In genomic region chrX:39822133-39822748, GRCh38 we compare ENCODE assay signal across 17 cellular contexts.
DNase-seq lines count a peak whose midpoint lies in the region; ATAC-seq and TF ChIP-seq lines count a peak whose summit lies in the region.
"Had no signal": no experiment of that assay in that cellular context is flagged by ENCODE, and none has a peak within 500 bp of the region (broad histone marks: within the 10 kb centered on the region; RNA-seq: fewer than 3 reads in every experiment).

No MANE protein-coding gene starts in this region.

- H3K9me3 ChIP-seq in spleen (peaks cover 0 to 6% (median 0%) of the 10 kb centered on the region in 8 donors), MG63 (no peaks in the 10 kb centered on the region)
- H3K9me3 ChIP-seq: adrenal gland, ovary, upper lobe of right lung had no signal

- H3K4me3 ChIP-seq in spleen, result no peak overlapping the region
- H3K4me3 ChIP-seq in MG63, result no peak overlapping the region

- peaks cover 9% of the 10 kb centered on the region for H3K4me1 Mint-ChIP-seq in activated CD8-positive, alpha-beta T cell treated with anti-CD3 and anti-CD28 coated beads, Interleukin-2, amount 10 ng/mL, durations not matched to agents 7 days and 5 days (ENCODE audit: low read depth)
- peaks cover 9% of the 10 kb centered on the region for H3K4me1 Mint-ChIP-seq in activated CD8-positive, alpha-beta T cell treated with anti-CD3 and anti-CD28 coated beads for 36 hours (ENCODE audit: low read depth)
- peaks cover 62% of the 10 kb centered on the region for H3K4me1 Mint-ChIP-seq in WTC11

- POLR2A ChIA-PET in activated CD8-positive, alpha-beta T cell treated with anti-CD3 and anti-CD28 coated beads, Interleukin-2, amount 10 ng/mL, durations not matched to agents 7 days and 5 days (lab: Charles Lee), result no interaction called here
- POLR2A ChIA-PET in activated CD8-positive, alpha-beta T cell treated with anti-CD3 and anti-CD28 coated beads for 36 hours (lab: Charles Lee), result interaction anchor here (0.6 kb wide), 1 partner anchor 208 kb away, joined by 3 read pairs; no protein-coding TSS in a partner anchor
- POLR2A ChIA-PET in WTC11 (lab: Charles Lee), result no interaction called here

- TF ChIP-seq CTCF in activated CD8-positive, alpha-beta T cell treated with anti-CD3 and anti-CD28 coated beads for 36 hours (IDR thresholded peaks at IDR 0.05), result no peak
- TF ChIP-seq CTCF in WTC11 (IDR thresholded peaks at IDR 0.05) (no peak), spleen (IDR thresholded peaks at IDR 0.05 in 8 of 11, conservative IDR thresholded peaks at IDR 0.05 in 3 of 11) (no peak)

- H3K27me3 ChIP-seq in spleen (replicated peaks in 1 of 7) (peaks cover 0 to 69% (median 15%) of the 10 kb centered on the region in 7 donors), MG63 (no peaks in the 10 kb centered on the region)
- H3K27me3 ChIP-seq: foreskin keratinocyte, ovary, upper lobe of right lung had no signal

- no peaks in the 10 kb centered on the region for H3K36me3 Mint-ChIP-seq in activated CD8-positive, alpha-beta T cell treated with anti-CD3 and anti-CD28 coated beads, Interleukin-2, amount 10 ng/mL, durations not matched to agents 7 days and 5 days (ENCODE audit: low read depth)
- no peaks in the 10 kb centered on the region for H3K36me3 Mint-ChIP-seq in activated CD8-positive, alpha-beta T cell treated with anti-CD3 and anti-CD28 coated beads for 36 hours (ENCODE audit: low read depth)
- H3K36me3 Mint-ChIP-seq in WTC11, result peaks cover 4% of the 10 kb centered on the region; the same call in 1 of the 2 replicates

- H3K36me3 ChIP-seq in spleen (no peaks in the 10 kb centered on the region), MG63 (no peaks in the 10 kb centered on the region)
- H3K36me3 ChIP-seq: adrenal gland, ovary, upper lobe of right lung had no signal

- TF ChIP-seq POLR2A in spleen (IDR thresholded peaks at IDR 0.05), result no peak

- DNase-seq in activated CD8-positive, alpha-beta T cell treated with anti-CD3 and anti-CD28 coated beads, Interleukin-2, amount 10 ng/mL, durations not matched to agents 7 days and 5 days, result no peak
- no peak for DNase-seq in activated CD8-positive, alpha-beta T cell treated with anti-CD3 and anti-CD28 coated beads for 36 hours
- DNase-seq in WTC11 (ENCODE audit: low spot score) (no peak), iPS-NIHi7 (ENCODE audit: extremely low spot score) (peak; percentile 27), spleen (peak; percentile 64), MG63 (no peak)
- no peak for DNase-seq in activated CD8-positive, alpha-beta memory T cell treated with anti-CD3 and anti-CD28 coated beads for 24 hours
- DNase-seq: activated CD4-positive, CD25-positive, alpha-beta regulatory T cell; activated CD8-positive, alpha-beta memory T cell treated with anti-CD3 and anti-CD28 coated beads, Interleukin-2, amount 50 U/mL, for 4 hours; adrenal gland; foreskin keratinocyte; mammary epithelial cell; stimulated activated naive CD4-positive, alpha-beta T cell; SW 1271; upper lobe of right lung had no signal

- peak overlapping the region; percentile 2 for H3K4me3 Mint-ChIP-seq in activated CD8-positive, alpha-beta T cell treated with anti-CD3 and anti-CD28 coated beads, Interleukin-2, amount 10 ng/mL, durations not matched to agents 7 days and 5 days
- no peak overlapping the region for H3K4me3 Mint-ChIP-seq in activated CD8-positive, alpha-beta T cell treated with anti-CD3 and anti-CD28 coated beads for 36 hours
- H3K4me3 Mint-ChIP-seq in WTC11, result peak overlapping the region; percentile 56

- H3K4me1 ChIP-seq in spleen, result peaks cover 0 to 24% (median 8%) of the 10 kb centered on the region in 6 donors
- H3K4me1 ChIP-seq: adrenal gland, foreskin keratinocyte, upper lobe of right lung had no signal

- no peak for ATAC-seq in activated CD8-positive, alpha-beta T cell treated with anti-CD3 and anti-CD28 coated beads, Interleukin-2, amount 10 ng/mL, durations not matched to agents 7 days and 5 days
- ATAC-seq in activated CD8-positive, alpha-beta T cell treated with anti-CD3 and anti-CD28 coated beads for 36 hours, result no peak
- ATAC-seq in WTC11, result no peak
- ATAC-seq in GM21528 (IDR thresholded peaks at IDR 0.05; ENCODE audit: low FRiP score, unreplicated experiment), result no peak
- ATAC-seq: foreskin keratinocyte had no signal

- 70 to 97% (median 94%) methylated on average over 11 to 15 of the region's 15 CpGs for WGBS in spleen, 5 donors

- H3K27me3 Mint-ChIP-seq in activated CD8-positive, alpha-beta T cell treated with anti-CD3 and anti-CD28 coated beads, Interleukin-2, amount 10 ng/mL, durations not matched to agents 7 days and 5 days (ENCODE audit: low read depth), result peaks cover 19% of the 10 kb centered on the region
- peaks cover 5% of the 10 kb centered on the region for H3K27me3 Mint-ChIP-seq in activated CD8-positive, alpha-beta T cell treated with anti-CD3 and anti-CD28 coated beads for 36 hours
- peaks cover 9% of the 10 kb centered on the region for H3K27me3 Mint-ChIP-seq in WTC11 (ENCODE audit: low read depth)

- H3K27ac Mint-ChIP-seq in activated CD8-positive, alpha-beta T cell treated with anti-CD3 and anti-CD28 coated beads, Interleukin-2, amount 10 ng/mL, durations not matched to agents 7 days and 5 days, result no peak overlapping the region
- H3K27ac Mint-ChIP-seq in activated CD8-positive, alpha-beta T cell treated with anti-CD3 and anti-CD28 coated beads for 36 hours, result no peak overlapping the region
- 0 out of 2 replicates have a peak overlapping the region, but pooled peaks have one; percentile 45 for H3K27ac Mint-ChIP-seq in WTC11

- CTCF ChIA-PET in activated CD8-positive, alpha-beta T cell treated with anti-CD3 and anti-CD28 coated beads, Interleukin-2, amount 10 ng/mL, durations not matched to agents 7 days and 5 days (lab: Charles Lee), result no interaction called here
- CTCF ChIA-PET in activated CD8-positive, alpha-beta T cell treated with anti-CD3 and anti-CD28 coated beads for 36 hours (lab: Charles Lee), result interaction anchor here (0.9 kb wide), 1 partner anchor 8 kb away, joined by 3 read pairs; no protein-coding TSS in a partner anchor
- CTCF ChIA-PET in WTC11 (lab: Charles Lee), result interaction anchor here (1.3 kb wide), 1 partner anchor 18 kb away, joined by 6 read pairs; no protein-coding TSS in a partner anchor

- no peak overlapping the region for H3K27ac ChIP-seq in spleen
- H3K27ac ChIP-seq: adrenal gland, foreskin keratinocyte, ovary, upper lobe of right lung had no signal

- no peaks in the 10 kb centered on the region for H3K9me3 Mint-ChIP-seq in activated CD8-positive, alpha-beta T cell treated with anti-CD3 and anti-CD28 coated beads, Interleukin-2, amount 10 ng/mL, durations not matched to agents 7 days and 5 days (ENCODE audit: insufficient read depth)
- H3K9me3 Mint-ChIP-seq in activated CD8-positive, alpha-beta T cell treated with anti-CD3 and anti-CD28 coated beads for 36 hours, result peaks cover 4% of the 10 kb centered on the region
- no peaks in the 10 kb centered on the region for H3K9me3 Mint-ChIP-seq in WTC11

- intact Hi-C loops in activated CD8-positive, alpha-beta T cell treated with anti-CD3 and anti-CD28 coated beads for 36 hours (cut with micrococcal nuclease), result no loop called here
- intact Hi-C loops in spleen (cut with DNase I; ENCODE audit: low total_unique reads), result no loop called here

TF ChIP-seq in WTC11, 78 proteins besides CTCF, POLR2A, EP300 and RAD21 (continues in another document):
- TF ChIP-seq ZNF121 (CRISPR knock-in tag; IDR thresholded peaks at IDR 0.05) (no peak), SMAD3 (CRISPR knock-in tag; IDR thresholded peaks at IDR 0.05; ENCODE audit: borderline replicate concordance) (no peak), FOXK1 (CRISPR knock-in tag; IDR thresholded peaks at IDR 0.05) (no peak), ZNF532 (CRISPR knock-in tag; IDR thresholded peaks at IDR 0.05; ENCODE audit: borderline replicate concordance) (no peak), ZMAT4 (CRISPR knock-in tag; IDR thresholded peaks at IDR 0.05) (no peak), ZNF416 (CRISPR knock-in tag; IDR thresholded peaks at IDR 0.05) (no peak), CDX4 (CRISPR knock-in tag; IDR thresholded peaks at IDR 0.05; ENCODE audit: borderline replicate concordance) (no peak)

Comparison
In these comparisons a context has a peak if more than half of its experiments do, and no peak if none do; other contexts are left out.
1. DNase-seq: peak in iPS-NIHi7 (single experiment) and spleen (single experiment); none in activated CD8-positive, alpha-beta T cell treated with anti-CD3 and anti-CD28 coated beads, Interleukin-2, amount 10 ng/mL, durations not matched to agents 7 days and 5 days (single experiment), activated CD8-positive, alpha-beta T cell treated with anti-CD3 and anti-CD28 coated beads for 36 hours (single experiment), WTC11 (single experiment), activated CD8-positive, alpha-beta memory T cell treated with anti-CD3 and anti-CD28 coated beads for 24 hours (single experiment) and MG63 (single experiment).